Comparison of ENCODE assay signal across 31 cellular contexts in genomic region chr3:3085782-3086181, GRCh38. TPM values are rescaled to one million over a fixed set of nuclear protein-coding genes. Genes with fewer than 3 reads are reported as not detected.
A peak's percentile ranks its signal among the peaks of the same experiment; 100 is the strongest.
DNase-seq lines count a peak whose midpoint lies in the region; ATAC-seq and TF ChIP-seq lines count a peak whose summit lies in the region.
"Had no signal": no experiment of that assay in that cellular context is flagged by ENCODE, and none has a peak within 500 bp of the region (broad histone marks: within the 10 kb centered on the region; RNA-seq: fewer than 3 reads in every experiment).

No MANE protein-coding gene starts in this region.

- H3K36me3 Mint-ChIP-seq in activated naive CD8-positive, alpha-beta T cell treated with anti-CD3 and anti-CD28 coated beads, Interleukin-2, amount 50 U/mL, for 24 hours (ENCODE audit: low read depth), result no peaks in the 10 kb centered on the region
- H3K36me3 Mint-ChIP-seq: activated CD4-positive, alpha-beta memory T cell treated with anti-CD3 and anti-CD28 coated beads for 36 hours; immature natural killer cell had no signal

- H3K9me3 Mint-ChIP-seq in activated naive CD8-positive, alpha-beta T cell treated with anti-CD3 and anti-CD28 coated beads, Interleukin-2, amount 50 U/mL, for 24 hours, result no peaks in the 10 kb centered on the region
- H3K9me3 Mint-ChIP-seq: activated CD4-positive, alpha-beta memory T cell treated with anti-CD3 and anti-CD28 coated beads for 36 hours; activated T-helper 1 cell treated with anti-CD3 and anti-CD28 coated beads, Interleukin-12 subunit alpha, Interleukin-12 subunit beta, Interleukin-2, Interleukin-4 antibody, amounts not matched to agents 30 ng/mL and 10 ng/mL and 1 ng/mL, durations not matched to agents 14 hours and 24 hours and 36 hours; CD4-positive, alpha-beta T cell; effector memory CD8-positive, alpha-beta T cell; immature natural killer cell had no signal

- H2BK5ac ChIP-seq in mesendoderm (ENCODE audit: low read length), result peak overlapping the region; percentile 83

- no peak for TF ChIP-seq POLR2A in esophagus muscularis mucosa (IDR thresholded peaks at IDR 0.05; ENCODE audit: low read depth)

- peak overlapping the region; percentile 58 for H3K56ac ChIP-seq in mesendoderm (ENCODE audit: low read length)

- DNase-seq in mesendoderm (no peak), HCEC 1CT (no peak), SKM-1 (lab: John Stamatoyannopoulos, UW; ENCODE audit: unreplicated experiment) (no peak), esophagus muscularis mucosa (ENCODE audit: extremely low spot score) (no peak)
- no peak for DNase-seq in activated naive CD8-positive, alpha-beta T cell treated with anti-CD3 and anti-CD28 coated beads, Interleukin-2, amount 50 U/mL, for 24 hours
- DNase-seq: activated CD4-positive, alpha-beta memory T cell treated with anti-CD3 and anti-CD28 coated beads for 36 hours; activated CD4-positive, alpha-beta T cell treated with anti-CD3 and anti-CD28 coated beads for 1 hour; activated naive CD4-positive, alpha-beta T cell treated with Interleukin-2 at 50 U/mL for 16 hours; CD4-positive, alpha-beta T cell; central memory CD4-positive, alpha-beta T cell; effector memory CD8-positive, alpha-beta T cell; immature natural killer cell; left colon; NCI-H1436; NCI-H2081 treated with DMSO at 0.1 percent for 48 hours; NCI-H226; ovary; Right ventricle myocardium superior; stomach; T-helper 2 cell had no signal

- no peak overlapping the region for H3K27ac ChIP-seq in mesendoderm (ENCODE audit: low read depth, low read length)
- no peak overlapping the region for H3K27ac ChIP-seq in esophagus muscularis mucosa (replicated peaks in 1 of 4)
- H3K27ac ChIP-seq: KMS-11, ovary, stomach, vagina had no signal

- H3K36me3 ChIP-seq in mesendoderm (ENCODE audit: control insufficient read depth, insufficient read depth, low read length), result no peaks in the 10 kb centered on the region
- no peaks in the 10 kb centered on the region for H3K36me3 ChIP-seq in esophagus muscularis mucosa
- H3K36me3 ChIP-seq: ovary, stomach, vagina had no signal

- no peaks in the 10 kb centered on the region for H3K79me2 ChIP-seq in mesendoderm (ENCODE audit: control insufficient read depth, insufficient read depth, low read length)

- H3K23ac ChIP-seq in mesendoderm (ENCODE audit: low read length), result peak overlapping the region; percentile 48

- no peak overlapping the region for H3K27ac Mint-ChIP-seq in activated naive CD8-positive, alpha-beta T cell treated with anti-CD3 and anti-CD28 coated beads, Interleukin-2, amount 50 U/mL, for 24 hours
- H3K27ac Mint-ChIP-seq: activated CD4-positive, alpha-beta memory T cell treated with anti-CD3 and anti-CD28 coated beads for 36 hours; activated T-helper 1 cell treated with anti-CD3 and anti-CD28 coated beads, Interleukin-12 subunit alpha, Interleukin-12 subunit beta, Interleukin-2, Interleukin-4 antibody, amounts not matched to agents 30 ng/mL and 10 ng/mL and 1 ng/mL, durations not matched to agents 14 hours and 24 hours and 36 hours; CD4-positive, alpha-beta T cell; effector memory CD8-positive, alpha-beta T cell; immature natural killer cell had no signal

- no peak overlapping the region for H4K8ac ChIP-seq in mesendoderm (ENCODE audit: low read depth, low read length)

- no peak for TF ChIP-seq EP300 in esophagus muscularis mucosa (IDR thresholded peaks at IDR 0.05)

- TF ChIP-seq CTCF in esophagus muscularis mucosa (IDR thresholded peaks at IDR 0.05), result no peak

- H2BK15ac ChIP-seq in mesendoderm (replicated peaks; ENCODE audit: low read depth), result no peak overlapping the region

- H3K9me3 ChIP-seq in esophagus muscularis mucosa, result no peaks in the 10 kb centered on the region
- H3K9me3 ChIP-seq: ovary, stomach, vagina had no signal

- no peaks in the 10 kb centered on the region for H3K27me3 Mint-ChIP-seq in activated naive CD8-positive, alpha-beta T cell treated with anti-CD3 and anti-CD28 coated beads, Interleukin-2, amount 50 U/mL, for 24 hours
- H3K27me3 Mint-ChIP-seq: activated CD4-positive, alpha-beta memory T cell treated with anti-CD3 and anti-CD28 coated beads for 36 hours; CD4-positive, alpha-beta T cell; effector memory CD8-positive, alpha-beta T cell had no signal

- peaks cover 10% of the 10 kb centered on the region for H3K4me1 Mint-ChIP-seq in activated naive CD8-positive, alpha-beta T cell treated with anti-CD3 and anti-CD28 coated beads, Interleukin-2, amount 50 U/mL, for 24 hours
- H3K4me1 Mint-ChIP-seq: immature natural killer cell had no signal

- H3K9ac ChIP-seq in mesendoderm (ENCODE audit: low read length), result no peak overlapping the region
- H3K9ac ChIP-seq: KMS-11 had no signal

- no peak overlapping the region for H3K4me2 ChIP-seq in mesendoderm (ENCODE audit: low read length)
- H3K4me2 ChIP-seq: KMS-11 had no signal

- ATAC-seq in GM18520 (IDR thresholded peaks at IDR 0.05; ENCODE audit: unreplicated experiment), result peak; percentile 26
- peak; percentile 35 for ATAC-seq in GM19452 (IDR thresholded peaks at IDR 0.05; ENCODE audit: unreplicated experiment)
- peak; percentile 20 for ATAC-seq in HG03066 (IDR thresholded peaks at IDR 0.05; ENCODE audit: low read depth, unreplicated experiment)
- no peak for ATAC-seq in activated naive CD8-positive, alpha-beta T cell treated with anti-CD3 and anti-CD28 coated beads, Interleukin-2, amount 50 U/mL, for 24 hours
- ATAC-seq: effector memory CD8-positive, alpha-beta T cell; HCT116; left colon; Panc1; SK-N-SH treated with all-trans-retinoic acid at 6 μM for 48 hours had no signal

- peak overlapping the region; percentile 5 for H2AK5ac ChIP-seq in mesendoderm (ENCODE audit: low read length)

- H3K18ac ChIP-seq in mesendoderm (ENCODE audit: low read length), result peak overlapping the region; percentile 23

- no peaks in the 10 kb centered on the region for H3K27me3 ChIP-seq in mesendoderm (ENCODE audit: insufficient read depth, low read length, poor library complexity)
- peaks cover 0 to 7% (median 0%) of the 10 kb centered on the region in 4 donors for H3K27me3 ChIP-seq in esophagus muscularis mucosa
- H3K27me3 ChIP-seq: ovary, stomach, vagina had no signal

- no CpG with 5 or more reads among the region's 6 CpGs for WGBS in mesendoderm (ENCODE audit: extremely low coverage, insufficient coverage, low lambda C conversion rate)
- 67% methylated on average over 6 of the region's 6 CpGs for WGBS in esophagus muscularis mucosa

- no peak overlapping the region for H2BK120ac ChIP-seq in mesendoderm (ENCODE audit: low read depth, low read length)

- H3K4me3 ChIP-seq in mesendoderm (ENCODE audit: low read length) (no peak overlapping the region), esophagus muscularis mucosa (no peak overlapping the region)
- H3K4me3 ChIP-seq: ovary, stomach, vagina had no signal

- H3K4me3 Mint-ChIP-seq in activated naive CD8-positive, alpha-beta T cell treated with anti-CD3 and anti-CD28 coated beads, Interleukin-2, amount 50 U/mL, for 24 hours, result no peak overlapping the region
- H3K4me3 Mint-ChIP-seq: activated CD4-positive, alpha-beta memory T cell treated with anti-CD3 and anti-CD28 coated beads for 36 hours; activated T-helper 1 cell treated with anti-CD3 and anti-CD28 coated beads, Interleukin-12 subunit alpha, Interleukin-12 subunit beta, Interleukin-2, Interleukin-4 antibody, amounts not matched to agents 30 ng/mL and 10 ng/mL and 1 ng/mL, durations not matched to agents 14 hours and 24 hours and 36 hours; CD4-positive, alpha-beta T cell; effector memory CD8-positive, alpha-beta T cell; immature natural killer cell had no signal

- H3K4me1 ChIP-seq in mesendoderm (ENCODE audit: control insufficient read depth, low read depth, low read length) (peaks cover 10% of the 10 kb centered on the region), esophagus muscularis mucosa (no peaks in the 10 kb centered on the region)
- H3K4me1 ChIP-seq: stomach, vagina had no signal

- peak overlapping the region; percentile 26 for H3K4ac ChIP-seq in mesendoderm (ENCODE audit: low read depth, low read length)

- H4K5ac ChIP-seq in mesendoderm (ENCODE audit: low read length), result peak overlapping the region; percentile 7

- no peaks in the 10 kb centered on the region for H3K79me1 ChIP-seq in mesendoderm (ENCODE audit: low read length)

- intact Hi-C loops in esophagus muscularis mucosa (cut with DNase I), result no loop called here

RNA-seq across cellular contexts. Expression of gene IL5RA, which starts 24.4 kb away (rescaled TPM):
- 0.03 TPM for polyA plus RNA-seq in mesendoderm (2013, experiment 1 of 2)
- not detected for polyA plus RNA-seq in mesendoderm (2013, experiment 2 of 2)
- total RNA-seq in esophagus muscularis mucosa, result 1 to 10 TPM in 1 of 4 donors, under 1 TPM in 3; 0.13 to 1.2 (median 0.38) TPM
- total RNA-seq: activated T-helper 1 cell treated with anti-CD3 and anti-CD28 coated beads, Interleukin-12 subunit alpha, Interleukin-12 subunit beta, Interleukin-2, Interleukin-4 antibody, amounts not matched to agents 30 ng/mL and 10 ng/mL and 1 ng/mL, durations not matched to agents 14 hours and 24 hours and 36 hours; Daoy; epithelial cell of proximal tubule; vagina had no signal

RNA-seq across cellular contexts. Expression of gene TRNT1, which starts 41.0 kb away (rescaled TPM):
- polyA plus RNA-seq in mesendoderm (2013, experiment 1 of 2), result 25.3 TPM
- 22.9 TPM for polyA plus RNA-seq in mesendoderm (2013, experiment 2 of 2)
- 10 to 100 TPM; 10.8 to 20.3 (median 14.0) TPM for total RNA-seq in esophagus muscularis mucosa
